In the genomic region with DNA sequence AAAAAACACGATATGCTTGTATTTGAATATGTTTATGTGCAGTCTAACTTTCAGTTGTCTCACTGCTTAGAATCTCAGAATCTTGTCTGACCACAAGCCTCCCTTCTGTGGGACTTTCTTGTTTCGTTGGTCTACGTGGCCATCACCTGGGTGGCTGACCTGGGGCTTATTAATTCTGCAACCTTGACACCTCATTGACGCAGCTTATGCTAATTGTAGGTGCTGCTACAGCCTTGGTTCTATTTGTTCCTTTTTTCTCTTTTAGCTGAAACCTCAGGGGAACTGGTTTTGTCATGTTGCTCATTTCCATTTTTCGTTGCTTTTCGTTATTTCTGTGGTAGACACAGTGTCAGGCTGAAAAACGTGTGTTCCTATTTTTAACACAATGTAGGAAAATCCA, we compare ENCODE assay signal across 18 cellular contexts.
A peak's percentile ranks its signal among the peaks of the same experiment; 100 is the strongest.
DNase-seq lines count a peak whose midpoint lies in the region; ATAC-seq and TF ChIP-seq lines count a peak whose summit lies in the region.
"Had no signal": no experiment of that assay in that cellular context is flagged by ENCODE, and none has a peak within 500 bp of the region (broad histone marks: within the 10 kb centered on the region; RNA-seq: fewer than 3 reads in every experiment).

No MANE protein-coding gene starts in this region.

- H3K4me1 ChIP-seq in tibial artery: no peaks in the 10 kb centered on the region
- H3K4me1 ChIP-seq: ascending aorta, heart right ventricle, tibial nerve had no signal

- ATAC-seq in GM18519 (IDR thresholded peaks at IDR 0.05; ENCODE audit: low FRiP score, unreplicated experiment): peak; percentile 76
- ATAC-seq in GM21381 (IDR thresholded peaks at IDR 0.05; ENCODE audit: unreplicated experiment): peak; percentile 65
- ATAC-seq in HG03135 (IDR thresholded peaks at IDR 0.05; ENCODE audit: unreplicated experiment): peak; percentile 70
- no peak for ATAC-seq in HG03378 (IDR thresholded peaks at IDR 0.05; ENCODE audit: unreplicated experiment)
- ATAC-seq: heart right ventricle; left lobe of liver; naive thymus-derived CD4-positive, alpha-beta T cell; SK-N-SH treated with all-trans-retinoic acid at 6 μM for 48 hours had no signal

- no peaks in the 10 kb centered on the region for H3K9me3 ChIP-seq in tibial artery
- H3K9me3 ChIP-seq: ascending aorta, heart right ventricle, tibial nerve had no signal

- no peak overlapping the region for H3K27ac ChIP-seq in tibial artery
- H3K27ac ChIP-seq: ascending aorta, coronary artery, heart right ventricle, tibial nerve had no signal

- H3K36me3 ChIP-seq in tibial artery: no peaks in the 10 kb centered on the region
- H3K36me3 ChIP-seq: ascending aorta, heart right ventricle, tibial nerve had no signal

- H3K27me3 ChIP-seq in tibial artery: no peaks in the 10 kb centered on the region
- H3K27me3 ChIP-seq: ascending aorta, heart right ventricle, tibial nerve had no signal

- no peak overlapping the region for H3K4me3 ChIP-seq in tibial artery
- H3K4me3 ChIP-seq: ascending aorta, coronary artery, heart right ventricle, tibial nerve had no signal

- TF ChIP-seq CTCF in tibial artery (IDR thresholded peaks at IDR 0.05): no peak

- DNase-seq in NOMO-1 treated with dmso at 0.1 percent for 144 hours (lab: John Stamatoyannopoulos, UW; ENCODE audit: unreplicated experiment): peak; percentile 47
- no peak for DNase-seq in GOT3 (lab: John Stamatoyannopoulos, UW)
- no peak for DNase-seq in tibial artery
- DNase-seq in HCEC 1CT: no peak
- DNase-seq: activated CD8-positive, alpha-beta memory T cell treated with anti-CD3 and anti-CD28 coated beads for 24 hours; heart right ventricle; naive thymus-derived CD4-positive, alpha-beta T cell; NCI-H2171 treated with DMSO at 0.1 percent for 48 hours; OCI-M1 had no signal

- intact Hi-C loops in tibial artery (cut with DNase I; ENCODE audit: low total_unique reads): no loop called here
